ENCODE assay signal across 8 cellular contexts in genomic region chr11:96242971-96243647, GRCh38.
DNase-seq lines count a peak whose midpoint lies in the region; ATAC-seq, FAIRE-seq and TF ChIP-seq lines count a peak whose summit lies in the region.

No MANE protein-coding gene starts in this region.

- H3K4me3 ChIP-seq in GM23338: peak overlapping the region; percentile 48
- peak overlapping the region; percentile 32 for H3K4me3 ChIP-seq in SJSA1
- H3K4me3 ChIP-seq in neuron (ENCODE audit: low read length): peak overlapping the region; percentile 62

- H3K27ac Mint-ChIP-seq in GM23338: peak overlapping the region; percentile 99

- H3K27me3 Mint-ChIP-seq in GM23338 (ENCODE audit: insufficient read depth, low read depth, poor library complexity): peaks cover 5% of the 10 kb centered on the region

- no peaks in the 10 kb centered on the region for H3K9me3 ChIP-seq in SJSA1 (replicated peaks)
- H3K9me3 ChIP-seq in neuron (ENCODE audit: low read length): no peaks in the 10 kb centered on the region

- peak overlapping the region; percentile 68 for H3K4me2 ChIP-seq in GM23338

- H3K9me2 ChIP-seq in GM23338 (ENCODE audit: insufficient read depth): no peaks in the 10 kb centered on the region

- 0 out of 2 replicates have a peak, but pooled peaks cover 4% of the 10 kb centered on the region for H3F3A ChIP-seq in GM23338 (replicated peaks; ENCODE audit: low read depth)

- H3K4me1 ChIP-seq in GM23338 (ENCODE audit: insufficient read depth) (peaks cover 28% of the 10 kb centered on the region), SJSA1 (replicated peaks) (peaks cover 62% of the 10 kb centered on the region), neuron (ENCODE audit: insufficient read depth, low read length) (peaks cover 46% of the 10 kb centered on the region)

- peaks cover 6% of the 10 kb centered on the region for H3K79me2 ChIP-seq in GM23338 (replicated peaks; ENCODE audit: insufficient read depth)

- no peak for TF ChIP-seq CTCF in GM23338 (conservative IDR thresholded peaks at IDR 0.05; ENCODE audit: low read depth in 2 of 2)

- H3K27ac ChIP-seq in GM23338 (ENCODE audit: low read depth): peak overlapping the region; percentile 78
- H3K27ac ChIP-seq in SJSA1: peak overlapping the region; percentile 77

- no peaks in the 10 kb centered on the region for H3K36me3 Mint-ChIP-seq in GM23338 (ENCODE audit: low read depth)

- no peaks in the 10 kb centered on the region for H3K9me3 Mint-ChIP-seq in GM23338

- H3K4me3 Mint-ChIP-seq in GM23338: peak overlapping the region; percentile 68

- ATAC-seq in GM23338: peak; percentile 99

- DNase-seq in EH (ENCODE audit: low read depth): peak; percentile 99
- peak; percentile 95 for DNase-seq in GM23338 (ENCODE audit: low spot score)
- DNase-seq in LoVo (ENCODE audit: low spot score): peak; percentile 92
- peak; percentile 87 to 92 for DNase-seq in SJSA1 (ENCODE audit: low read depth in 1 of 2, low spot score in 2 of 2)
- DNase-seq in activated naive CD4-positive, alpha-beta T cell treated with Interleukin-2 at 50 U/mL for 16 hours: peak; percentile 76
- peak; percentile 27 to 81 for DNase-seq in frontal cortex (ENCODE audit: low spot score in 2 of 2)
- peak; percentile 96 for DNase-seq in stromal cell of bone marrow (ENCODE audit: low read depth)

- H3K36me3 ChIP-seq in GM23338 (ENCODE audit: insufficient read depth) (no peaks in the 10 kb centered on the region), SJSA1 (no peaks in the 10 kb centered on the region), neuron (ENCODE audit: insufficient read depth, low read length) (no peaks in the 10 kb centered on the region)

- H3K27me3 ChIP-seq in GM23338 (ENCODE audit: insufficient read depth): no peaks in the 10 kb centered on the region
- no peaks in the 10 kb centered on the region for H3K27me3 ChIP-seq in SJSA1 (replicated peaks)
- no peaks in the 10 kb centered on the region for H3K27me3 ChIP-seq in neuron (ENCODE audit: insufficient read depth, low read length)

- H2AFZ ChIP-seq in GM23338 (no peak overlapping the region), neuron (ENCODE audit: low read depth, low read length) (peak overlapping the region; percentile 58)

- peaks cover 24% of the 10 kb centered on the region for H3K4me1 Mint-ChIP-seq in GM23338

- H4K20me1 ChIP-seq in GM23338 (replicated peaks; ENCODE audit: insufficient read depth): no peaks in the 10 kb centered on the region

- no peak for FAIRE-seq in frontal cortex (lab: Jason Lieb, UNC)

TF ChIP-seq in GM23338, 12 proteins besides CTCF, POLR2A, EP300 and RAD21:
- TF ChIP-seq JUNB (IDR thresholded peaks at IDR 0.05; ENCODE audit: unreplicated experiment): no peak
- peak; percentile 65 for TF ChIP-seq POLR2AphosphoS5 (IDR thresholded peaks at IDR 0.05; ENCODE audit: low read depth)
- 0 out of 2 replicates have a peak, but pooled peaks have one; percentile 11 for TF ChIP-seq CREB1 (CRISPR knock-in tag; IDR thresholded peaks at IDR 0.05; ENCODE audit: low read depth)
- TF ChIP-seq ETS1 (IDR thresholded peaks at IDR 0.05): no peak; the same call in 1 of the 2 replicates

Comparison
In these comparisons a context has a peak if more than half of its experiments do, and no peak if none do; other contexts are left out.
1. Peak in every context shown above with its lines: DNase-seq, ATAC-seq, H3K4me3 ChIP-seq and H3K27ac ChIP-seq.